ENCODE assay signal across 1 cellular context in the genomic region with DNA sequence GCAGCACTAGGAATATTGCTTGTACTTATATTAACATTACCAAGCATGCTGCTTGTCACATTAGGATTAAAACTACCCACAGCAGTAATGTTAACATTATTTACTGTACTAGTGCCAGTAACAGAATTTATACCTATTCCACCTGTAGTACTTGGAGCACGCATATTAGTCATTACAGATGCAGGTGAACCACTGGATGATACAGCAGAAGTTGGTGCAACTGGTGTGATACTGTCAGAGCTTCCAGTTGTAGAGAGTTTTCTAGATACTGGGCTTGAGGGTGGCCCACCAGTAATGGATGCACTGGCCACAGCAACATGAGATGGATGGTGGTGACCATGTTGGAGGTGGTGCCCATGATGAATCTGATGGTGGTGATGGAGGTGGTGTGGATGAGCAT.
TF ChIP-seq lines count a peak whose summit lies in the region.

No MANE protein-coding gene starts in this region.

TF ChIP-seq in H1, 55 proteins besides CTCF, POLR2A, EP300 and RAD21:
- TF ChIP-seq ASH2L (IDR thresholded peaks at IDR 0.05; ENCODE audit: low read length) (no peak), EGR1 (IDR thresholded peaks at IDR 0.05; ENCODE audit: borderline replicate concordance, low read depth, low read length) (no peak), KDM5A (IDR thresholded peaks at IDR 0.05; ENCODE audit: low read length) (no peak)
- TF ChIP-seq, protein P1, sequence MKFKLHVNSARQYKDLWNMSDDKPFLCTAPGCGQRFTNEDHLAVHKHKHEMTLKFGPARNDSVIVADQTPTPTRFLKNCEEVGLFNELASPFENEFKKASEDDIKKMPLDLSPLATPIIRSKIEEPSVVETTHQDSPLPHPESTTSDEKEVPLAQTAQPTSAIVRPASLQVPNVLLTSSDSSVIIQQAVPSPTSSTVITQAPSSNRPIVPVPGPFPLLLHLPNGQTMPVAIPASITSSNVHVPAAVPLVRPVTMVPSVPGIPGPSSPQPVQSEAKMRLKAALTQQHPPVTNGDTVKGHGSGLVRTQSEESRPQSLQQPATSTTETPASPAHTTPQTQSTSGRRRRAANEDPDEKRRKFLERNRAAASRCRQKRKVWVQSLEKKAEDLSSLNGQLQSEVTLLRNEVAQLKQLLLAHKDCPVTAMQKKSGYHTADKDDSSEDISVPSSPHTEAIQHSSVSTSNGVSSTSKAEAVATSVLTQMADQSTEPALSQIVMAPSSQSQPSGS (IDR thresholded peaks at IDR 0.05; ENCODE audit: low read length): no peak
- TF ChIP-seq, protein P2, sequence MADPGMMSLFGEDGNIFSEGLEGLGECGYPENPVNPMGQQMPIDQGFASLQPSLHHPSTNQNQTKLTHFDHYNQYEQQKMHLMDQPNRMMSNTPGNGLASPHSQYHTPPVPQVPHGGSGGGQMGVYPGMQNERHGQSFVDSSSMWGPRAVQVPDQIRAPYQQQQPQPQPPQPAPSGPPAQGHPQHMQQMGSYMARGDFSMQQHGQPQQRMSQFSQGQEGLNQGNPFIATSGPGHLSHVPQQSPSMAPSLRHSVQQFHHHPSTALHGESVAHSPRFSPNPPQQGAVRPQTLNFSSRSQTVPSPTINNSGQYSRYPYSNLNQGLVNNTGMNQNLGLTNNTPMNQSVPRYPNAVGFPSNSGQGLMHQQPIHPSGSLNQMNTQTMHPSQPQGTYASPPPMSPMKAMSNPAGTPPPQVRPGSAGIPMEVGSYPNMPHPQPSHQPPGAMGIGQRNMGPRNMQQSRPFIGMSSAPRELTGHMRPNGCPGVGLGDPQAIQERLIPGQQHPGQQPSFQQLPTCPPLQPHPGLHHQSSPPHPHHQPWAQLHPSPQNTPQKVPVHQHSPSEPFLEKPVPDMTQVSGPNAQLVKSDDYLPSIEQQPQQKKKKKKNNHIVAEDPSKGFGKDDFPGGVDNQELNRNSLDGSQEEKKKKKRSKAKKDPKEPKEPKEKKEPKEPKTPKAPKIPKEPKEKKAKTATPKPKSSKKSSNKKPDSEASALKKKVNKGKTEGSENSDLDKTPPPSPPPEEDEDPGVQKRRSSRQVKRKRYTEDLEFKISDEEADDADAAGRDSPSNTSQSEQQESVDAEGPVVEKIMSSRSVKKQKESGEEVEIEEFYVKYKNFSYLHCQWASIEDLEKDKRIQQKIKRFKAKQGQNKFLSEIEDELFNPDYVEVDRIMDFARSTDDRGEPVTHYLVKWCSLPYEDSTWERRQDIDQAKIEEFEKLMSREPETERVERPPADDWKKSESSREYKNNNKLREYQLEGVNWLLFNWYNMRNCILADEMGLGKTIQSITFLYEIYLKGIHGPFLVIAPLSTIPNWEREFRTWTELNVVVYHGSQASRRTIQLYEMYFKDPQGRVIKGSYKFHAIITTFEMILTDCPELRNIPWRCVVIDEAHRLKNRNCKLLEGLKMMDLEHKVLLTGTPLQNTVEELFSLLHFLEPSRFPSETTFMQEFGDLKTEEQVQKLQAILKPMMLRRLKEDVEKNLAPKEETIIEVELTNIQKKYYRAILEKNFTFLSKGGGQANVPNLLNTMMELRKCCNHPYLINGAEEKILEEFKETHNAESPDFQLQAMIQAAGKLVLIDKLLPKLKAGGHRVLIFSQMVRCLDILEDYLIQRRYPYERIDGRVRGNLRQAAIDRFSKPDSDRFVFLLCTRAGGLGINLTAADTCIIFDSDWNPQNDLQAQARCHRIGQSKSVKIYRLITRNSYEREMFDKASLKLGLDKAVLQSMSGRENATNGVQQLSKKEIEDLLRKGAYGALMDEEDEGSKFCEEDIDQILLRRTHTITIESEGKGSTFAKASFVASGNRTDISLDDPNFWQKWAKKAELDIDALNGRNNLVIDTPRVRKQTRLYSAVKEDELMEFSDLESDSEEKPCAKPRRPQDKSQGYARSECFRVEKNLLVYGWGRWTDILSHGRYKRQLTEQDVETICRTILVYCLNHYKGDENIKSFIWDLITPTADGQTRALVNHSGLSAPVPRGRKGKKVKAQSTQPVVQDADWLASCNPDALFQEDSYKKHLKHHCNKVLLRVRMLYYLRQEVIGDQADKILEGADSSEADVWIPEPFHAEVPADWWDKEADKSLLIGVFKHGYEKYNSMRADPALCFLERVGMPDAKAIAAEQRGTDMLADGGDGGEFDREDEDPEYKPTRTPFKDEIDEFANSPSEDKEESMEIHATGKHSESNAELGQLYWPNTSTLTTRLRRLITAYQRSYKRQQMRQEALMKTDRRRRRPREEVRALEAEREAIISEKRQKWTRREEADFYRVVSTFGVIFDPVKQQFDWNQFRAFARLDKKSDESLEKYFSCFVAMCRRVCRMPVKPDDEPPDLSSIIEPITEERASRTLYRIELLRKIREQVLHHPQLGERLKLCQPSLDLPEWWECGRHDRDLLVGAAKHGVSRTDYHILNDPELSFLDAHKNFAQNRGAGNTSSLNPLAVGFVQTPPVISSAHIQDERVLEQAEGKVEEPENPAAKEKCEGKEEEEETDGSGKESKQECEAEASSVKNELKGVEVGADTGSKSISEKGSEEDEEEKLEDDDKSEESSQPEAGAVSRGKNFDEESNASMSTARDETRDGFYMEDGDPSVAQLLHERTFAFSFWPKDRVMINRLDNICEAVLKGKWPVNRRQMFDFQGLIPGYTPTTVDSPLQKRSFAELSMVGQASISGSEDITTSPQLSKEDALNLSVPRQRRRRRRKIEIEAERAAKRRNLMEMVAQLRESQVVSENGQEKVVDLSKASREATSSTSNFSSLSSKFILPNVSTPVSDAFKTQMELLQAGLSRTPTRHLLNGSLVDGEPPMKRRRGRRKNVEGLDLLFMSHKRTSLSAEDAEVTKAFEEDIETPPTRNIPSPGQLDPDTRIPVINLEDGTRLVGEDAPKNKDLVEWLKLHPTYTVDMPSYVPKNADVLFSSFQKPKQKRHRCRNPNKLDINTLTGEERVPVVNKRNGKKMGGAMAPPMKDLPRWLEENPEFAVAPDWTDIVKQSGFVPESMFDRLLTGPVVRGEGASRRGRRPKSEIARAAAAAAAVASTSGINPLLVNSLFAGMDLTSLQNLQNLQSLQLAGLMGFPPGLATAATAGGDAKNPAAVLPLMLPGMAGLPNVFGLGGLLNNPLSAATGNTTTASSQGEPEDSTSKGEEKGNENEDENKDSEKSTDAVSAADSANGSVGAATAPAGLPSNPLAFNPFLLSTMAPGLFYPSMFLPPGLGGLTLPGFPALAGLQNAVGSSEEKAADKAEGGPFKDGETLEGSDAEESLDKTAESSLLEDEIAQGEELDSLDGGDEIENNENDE (IDR thresholded peaks at IDR 0.05; ENCODE audit: insufficient replicate concordance, low read length): no peak
